ENCODE assay signal across 8 cellular contexts in the genomic region with DNA sequence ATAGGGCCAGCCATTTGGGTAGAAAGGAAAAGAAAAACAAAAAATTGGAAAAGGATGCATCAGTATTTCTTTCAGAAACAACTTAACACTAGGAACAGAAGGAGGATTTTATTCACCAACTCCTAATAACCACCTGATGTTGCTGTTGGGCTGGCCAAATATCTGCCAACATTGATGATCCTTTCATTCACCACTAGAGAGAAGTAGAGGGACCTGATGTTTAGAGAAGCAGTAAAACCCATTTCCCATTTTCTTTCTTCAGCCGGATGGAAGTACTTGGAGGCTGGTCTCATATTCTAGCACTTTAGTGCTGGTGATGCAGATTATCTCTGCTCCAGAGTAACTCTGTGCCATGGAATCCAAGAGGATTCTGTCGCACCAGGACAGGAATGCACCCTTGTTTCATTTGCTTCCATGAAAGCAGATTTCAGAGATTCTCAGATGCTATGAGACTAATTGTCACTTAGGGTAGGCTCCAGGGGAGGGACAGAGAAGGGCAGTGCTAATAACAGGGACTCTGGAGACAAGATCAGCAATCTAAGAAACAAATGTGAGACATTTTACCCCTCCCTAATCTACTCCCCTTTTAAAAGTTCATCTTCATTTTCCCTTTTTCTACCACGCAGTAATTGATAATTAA. TPM values are rescaled to one million over a fixed set of nuclear protein-coding genes. Genes with fewer than 3 reads are reported as not detected.
DNase-seq lines count a peak whose midpoint lies in the region; ATAC-seq and TF ChIP-seq lines count a peak whose summit lies in the region.

No MANE protein-coding gene starts in this region.

- intact Hi-C loops in vagina (cut with DNase I), result loop anchor here (10.0 kb wide), 1 partner anchor 695 kb away; no protein-coding TSS in a partner anchor

- DNase-seq in Caki2 (ENCODE audit: low read depth), result peak; percentile 76
- DNase-seq in HCEC 1CT, result peak; percentile 76
- peak; percentile 8 for DNase-seq in NCI-H82 treated with DMSO at 0.1 percent for 48 hours (lab: John Stamatoyannopoulos, UW; ENCODE audit: unreplicated experiment)
- peak; percentile 69 for DNase-seq in amniotic epithelial cell (ENCODE audit: low read depth)
- no peak for DNase-seq in kidney epithelial cell (ENCODE audit: low read depth)
- DNase-seq in vagina (ENCODE audit: extremely low spot score in 2 of 2), result no peak

- TF ChIP-seq POLR2A in vagina (IDR thresholded peaks at IDR 0.05), result no peak
- TF ChIP-seq POLR2A in GM18505 (IDR thresholded peaks at IDR 0.05; ENCODE audit: borderline replicate concordance, extremely low read depth, insufficient read depth, insufficient read length), result no peak

- H3K36me3 ChIP-seq in kidney epithelial cell (ENCODE audit: control insufficient read depth, insufficient read depth, low read length) (no peaks in the 10 kb centered on the region), vagina (no peaks in the 10 kb centered on the region)

- TF ChIP-seq CTCF in kidney epithelial cell (IDR thresholded peaks at IDR 0.05; ENCODE audit: insufficient read depth, low read length, poor library complexity, severe bottlenecking), result peak; percentile 71
- TF ChIP-seq CTCF in vagina (IDR thresholded peaks at IDR 0.05), result peak in 2 of 3 experiments; percentile 14 to 56

- no peaks in the 10 kb centered on the region for H3K9me3 ChIP-seq in vagina

- H3K4me3 ChIP-seq in kidney epithelial cell (ENCODE audit: low read depth, low read length), result no peak overlapping the region
- H3K4me3 ChIP-seq in vagina, result peak overlapping the region in 1 of 2 donors; percentile 6

- H3K27ac ChIP-seq in vagina, result peak overlapping the region; percentile 99

- no peaks in the 10 kb centered on the region for H3K27me3 ChIP-seq in kidney epithelial cell (ENCODE audit: control insufficient read depth, insufficient read depth, low read length)
- H3K27me3 ChIP-seq in vagina, result no peaks in the 10 kb centered on the region

- peaks cover 19% of the 10 kb centered on the region for H3K4me1 ChIP-seq in vagina

- in situ Hi-C loops in Caki2 (cut with HindIII; ENCODE audit: low pct_unique_long_range_greater_than_20kb, low sequenced_read_pairs), result loop anchor here (25.0 kb wide), 1 partner anchor 702 kb away; no protein-coding TSS in a partner anchor

- ATAC-seq in esophagus mucosa, result no peak
- ATAC-seq in GM18505 (IDR thresholded peaks at IDR 0.05; ENCODE audit: unreplicated experiment), result no peak

RNA-seq across cellular contexts. Expression of gene KLLN, which starts 3.1 kb away (rescaled TPM):
- total RNA-seq in Caki2 (2014; rRNA removed; shearing (Covaris generic); ENCODE audit: low replicate concordance), result 0.54 TPM in 1 of 2 replicates, not detected in the other
- total RNA-seq in kidney epithelial cell, result 1.0 TPM in 2 replicates
- total RNA-seq in vagina, result 0.25 TPM
- total RNA-seq in esophagus mucosa, result 0.60 TPM

RNA-seq across cellular contexts. Expression of gene PTEN, which starts 3.1 kb away (rescaled TPM):
- 26.4 and 45.6 TPM in 2 replicates for total RNA-seq in Caki2 (2014; rRNA removed; shearing (Covaris generic); ENCODE audit: low replicate concordance)
- 39.3 and 39.4 TPM in 2 replicates for total RNA-seq in kidney epithelial cell
- 121 TPM for total RNA-seq in vagina
- total RNA-seq in esophagus mucosa, result 77.0 TPM

RNA-seq across cellular contexts. Expression of gene ATAD1, which starts 42.2 kb away (rescaled TPM):
- 22.6 and 37.7 TPM in 2 replicates for total RNA-seq in Caki2 (2014; rRNA removed; shearing (Covaris generic); ENCODE audit: low replicate concordance)
- total RNA-seq in kidney epithelial cell (39.4 and 48.0 TPM in 2 replicates), vagina (44.7 TPM), esophagus mucosa (26.3 TPM)

Comparison
In these comparisons a context has a peak if more than half of its experiments do, and no peak if none do; other contexts are left out.
1. DNase-seq: peak in Caki2 (single experiment), HCEC 1CT (single experiment), NCI-H82 treated with DMSO at 0.1 percent for 48 hours (single experiment) and amniotic epithelial cell (single experiment); none in kidney epithelial cell (single experiment) and vagina (0 of 2).